2 cellular contexts compared by ENCODE assay signal in the genomic region with DNA sequence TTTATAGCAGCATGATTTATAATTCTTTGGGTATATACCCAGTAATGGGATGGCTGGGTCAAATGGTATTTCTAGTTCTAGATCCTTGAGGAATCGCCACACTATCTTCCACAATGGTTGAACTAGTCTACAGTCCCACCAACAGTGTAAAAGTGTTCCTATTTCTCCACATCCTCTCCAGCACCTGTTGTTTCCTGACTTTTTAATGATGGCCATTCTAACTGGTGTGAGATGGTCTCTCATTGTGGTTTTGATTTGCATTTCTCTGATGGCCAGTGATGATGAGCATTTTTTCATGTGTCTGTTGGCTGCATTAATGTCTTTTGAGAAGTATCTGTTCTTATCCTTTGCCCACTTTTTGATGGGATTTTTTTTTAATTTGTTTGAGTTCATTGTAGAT. TPM values are rescaled to one million over a fixed set of nuclear protein-coding genes. Genes with fewer than 3 reads are reported as not detected.
"Had no signal": no experiment of that assay in that cellular context is flagged by ENCODE, and none has a peak within 500 bp of the region (broad histone marks: within the 10 kb centered on the region; RNA-seq: fewer than 3 reads in every experiment).

No MANE protein-coding gene starts in this region.

RNA-seq across cellular contexts. Expression of a gene that starts 20.0 kb away (rescaled TPM):
- total RNA-seq: MCF 10A, NCI-H460 had no signal
